ENCODE assay signal across 9 cellular contexts in the genomic region with DNA sequence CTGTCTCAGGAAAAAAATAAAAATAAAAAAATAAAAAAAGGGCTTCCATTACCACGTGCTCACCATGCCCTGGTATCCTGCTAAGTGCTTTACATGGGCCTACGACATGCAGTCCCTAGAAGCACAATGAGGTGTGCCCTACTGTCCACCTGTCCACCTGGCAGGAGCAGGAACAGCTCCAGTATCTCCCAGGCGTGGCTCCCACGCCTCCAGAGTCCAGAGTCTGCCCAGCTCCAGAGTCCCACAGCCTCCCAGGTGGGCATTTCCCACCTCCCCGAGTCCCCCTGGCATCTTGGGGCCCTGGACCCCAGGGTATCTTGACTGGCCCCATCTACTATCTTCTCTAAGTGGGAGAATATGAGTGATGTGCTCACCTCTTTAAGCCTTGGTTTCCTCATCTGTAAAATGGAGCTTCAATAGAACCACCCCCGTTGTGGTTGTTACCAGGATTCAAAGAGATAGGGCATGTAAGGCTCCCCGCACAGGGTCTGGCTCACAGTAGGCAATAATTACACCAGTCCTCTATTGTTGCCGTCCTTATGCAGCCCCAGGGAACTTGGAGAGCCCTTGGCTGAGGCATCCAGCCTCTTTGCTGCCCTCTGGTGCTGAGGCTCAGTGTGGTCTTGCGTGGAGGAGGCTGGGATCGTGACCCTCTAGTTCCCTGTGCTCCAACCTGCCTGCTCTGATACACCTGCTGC. TPM values are rescaled to one million over a fixed set of nuclear protein-coding genes. Genes with fewer than 3 reads are reported as not detected.
DNase-seq lines count a peak whose midpoint lies in the region; ATAC-seq, FAIRE-seq and TF ChIP-seq lines count a peak whose summit lies in the region.
"Had no signal": no experiment of that assay in that cellular context is flagged by ENCODE, and none has a peak within 500 bp of the region (broad histone marks: within the 10 kb centered on the region; RNA-seq: fewer than 3 reads in every experiment).

No MANE protein-coding gene starts in this region.

- no peak overlapping the region for H3K27ac Mint-ChIP-seq in activated CD4-positive, alpha-beta T cell treated with anti-CD3 and anti-CD28 coated beads for 36 hours
- no peak overlapping the region for H3K27ac Mint-ChIP-seq in immature natural killer cell

- no peaks in the 10 kb centered on the region for H3K79me2 ChIP-seq in GM12878 (ENCODE audit: control insufficient read depth, insufficient read depth, low read length)

- no peak overlapping the region for H3K4me3 Mint-ChIP-seq in activated CD4-positive, alpha-beta T cell treated with anti-CD3 and anti-CD28 coated beads for 36 hours
- H3K4me3 Mint-ChIP-seq in immature natural killer cell = no peak overlapping the region

- no peak overlapping the region for H2AK5ac ChIP-seq in mesenchymal stem cell (ENCODE audit: low read length, severe bottlenecking)

- TF ChIP-seq RAD21 in GM12878 (IDR thresholded peaks at IDR 0.05; ENCODE audit: insufficient read depth, low read depth, low read length) = no peak

- peak; percentile 29 for DNase-seq in activated CD4-positive, alpha-beta T cell treated with anti-CD3 and anti-CD28 coated beads for 36 hours
- no peak for DNase-seq in activated CD4-positive, alpha-beta T cell treated with anti-CD3 and anti-CD28 coated beads for 1 hour
- DNase-seq in NCI-H146 (lab: John Stamatoyannopoulos, UW) = peak; percentile 86
- no peak for DNase-seq in GM12878 (ENCODE audit: low read depth, low spot score)
- peak; percentile 22 for DNase-seq in mesenchymal stem cell
- DNase-seq in immature natural killer cell = no peak
- DNase-seq in omental fat pad (ENCODE audit: low spot score) = no peak
- DNase-seq: naive B cell had no signal

- intact Hi-C loops in activated CD4-positive, alpha-beta T cell treated with anti-CD3 and anti-CD28 coated beads for 36 hours (cut with DNase I, micrococcal nuclease) = loop anchor here in 1 of 2 experiments (5.0 kb wide), 1 partner anchor 103 kb away; no protein-coding TSS in a partner anchor
- intact Hi-C loops in GM12878 (cut with micrococcal nuclease; ENCODE audit: unreplicated experiment) = no loop called here

- no peak overlapping the region for H2BK15ac ChIP-seq in mesenchymal stem cell (ENCODE audit: low read depth, poor library complexity, severe bottlenecking)

- FAIRE-seq in GM12878 (lab: Jason Lieb, UNC) = no peak

- H4K91ac ChIP-seq in mesenchymal stem cell (ENCODE audit: low read length) = no peak overlapping the region

- no peaks in the 10 kb centered on the region for H3K36me3 Mint-ChIP-seq in activated CD4-positive, alpha-beta T cell treated with anti-CD3 and anti-CD28 coated beads for 36 hours (ENCODE audit: low read depth)
- no peaks in the 10 kb centered on the region for H3K36me3 Mint-ChIP-seq in immature natural killer cell
- H3K36me3 Mint-ChIP-seq: naive B cell had no signal

- no peak overlapping the region for H3K18ac ChIP-seq in mesenchymal stem cell (ENCODE audit: low read depth in 1 of 2, low read length in 2 of 2)

- ATAC-seq in activated CD4-positive, alpha-beta T cell treated with anti-CD3 and anti-CD28 coated beads for 36 hours = no peak
- peak; percentile 68 for ATAC-seq in GM12878
- no peak for ATAC-seq in GM19397 (IDR thresholded peaks at IDR 0.05; ENCODE audit: unreplicated experiment)
- no peak for ATAC-seq in omental fat pad (ENCODE audit: low FRiP score)

- POLR2A ChIA-PET in activated CD4-positive, alpha-beta T cell treated with anti-CD3 and anti-CD28 coated beads for 36 hours (lab: Charles Lee) = interaction anchor here (0.6 kb wide), 1 partner anchor 39 kb away, joined by 3 read pairs; no protein-coding TSS in a partner anchor
- POLR2A ChIA-PET in GM12878 (lab: Charles Lee) = interaction anchor here (0.7 kb wide), 1 partner anchor 286 kb away, joined by 3 read pairs; no protein-coding TSS in a partner anchor

- TF ChIP-seq EP300 in GM12878 (IDR thresholded peaks at IDR 0.05; ENCODE audit: borderline replicate concordance in 1 of 2, control insufficient read depth in 1 of 2, low read depth in 2 of 2, low read length in 2 of 2) = no peak

- H3K36me3 ChIP-seq in GM12878 (ENCODE audit: control insufficient read depth in 2 of 2, insufficient read depth in 2 of 2, low read length in 1 of 2) (no peaks in the 10 kb centered on the region), mesenchymal stem cell (ENCODE audit: control insufficient read depth in 1 of 2, insufficient read depth in 2 of 2, low read depth in 1 of 2, low read length in 2 of 2) (no peaks in the 10 kb centered on the region)

- H3K4me3 ChIP-seq in GM12878 (no peak overlapping the region), mesenchymal stem cell (ENCODE audit: insufficient read depth in 1 of 2, low read depth in 1 of 2, low read length in 2 of 2) (no peak overlapping the region)

- no TSS peak for BruUV-seq in GM12878 (replicated peaks; lab: Mats Ljungman, UMichigan)

- no peaks in the 10 kb centered on the region for H3K9me3 Mint-ChIP-seq in activated CD4-positive, alpha-beta T cell treated with anti-CD3 and anti-CD28 coated beads for 36 hours (ENCODE audit: low read depth)
- H3K9me3 Mint-ChIP-seq in immature natural killer cell = no peaks in the 10 kb centered on the region
- H3K9me3 Mint-ChIP-seq: naive B cell had no signal

- H3K9ac ChIP-seq in GM12878 (ENCODE audit: control insufficient read depth, insufficient read depth, low read length) (no peak overlapping the region), mesenchymal stem cell (ENCODE audit: low read length) (no peak overlapping the region)

- SMC1A ChIA-PET in GM12878 (lab: Charles Lee; ENCODE audit: uncharacterized antibody, unreplicated experiment) = no interaction called here

- no peak for TF ChIP-seq POLR2A in GM12878 (IDR thresholded peaks at IDR 0.05; ENCODE audit: low read depth, low read length)

- CTCF ChIA-PET in activated CD4-positive, alpha-beta T cell treated with anti-CD3 and anti-CD28 coated beads for 36 hours (lab: Charles Lee) = interaction anchor here (0.7 to 2.5 kb wide), 6 partner anchors 8 to 112 kb away, joined by 3 to 15 read pairs (median 6); no protein-coding TSS in a partner anchor
- CTCF ChIA-PET in GM12878 (lab: Yijun Ruan, JAX) = interaction anchor here (0.5 to 6.6 kb wide), 8 partner anchors 9 to 1490 kb away, joined by 3 to 68 read pairs (median 9); no protein-coding TSS in a partner anchor

- no peaks in the 10 kb centered on the region for H3K9me3 ChIP-seq in GM12878 (replicated peaks; ENCODE audit: control insufficient read depth, insufficient read depth, low read length)
- H3K9me3 ChIP-seq in mesenchymal stem cell (ENCODE audit: control insufficient read depth, low read length) = no peaks in the 10 kb centered on the region

- no peak overlapping the region for H3K27ac ChIP-seq in GM12878 (ENCODE audit: control insufficient read depth, insufficient read depth)
- no peak overlapping the region for H3K27ac ChIP-seq in mesenchymal stem cell (ENCODE audit: low read length, poor library complexity, severe bottlenecking)

- H2AFZ ChIP-seq in GM12878 (ENCODE audit: control insufficient read depth, low read depth, low read length) (no peak overlapping the region), mesenchymal stem cell (ENCODE audit: low read depth, low read length) (no peak overlapping the region)

- no peaks in the 10 kb centered on the region for H3K79me1 ChIP-seq in mesenchymal stem cell (replicated peaks; ENCODE audit: low read length, poor library complexity, severe bottlenecking)

- no peak overlapping the region for H3K4ac ChIP-seq in mesenchymal stem cell (ENCODE audit: low read depth in 1 of 2, low read length in 2 of 2)

- H3K4me2 ChIP-seq in GM12878 (ENCODE audit: control insufficient read depth, insufficient read depth) = no peak overlapping the region
- H3K4me2 ChIP-seq in mesenchymal stem cell (ENCODE audit: low read length, poor library complexity, severe bottlenecking) = no peak overlapping the region

- peak; percentile 33 to 56 (median 39); a peak in 5 of 6 replicates for TF ChIP-seq CTCF in GM12878 (IDR thresholded peaks at IDR 0.05 in 2 of 3, conservative IDR thresholded peaks at IDR 0.05 in 1 of 3; ENCODE audit: control insufficient read depth in 2 of 3, extremely low read depth in 1 of 3, insufficient read depth in 1 of 3, low read depth in 3 of 3, low read length in 3 of 3)
- TF ChIP-seq CTCF in omental fat pad (IDR thresholded peaks at IDR 0.05) = no peak

- peaks cover 12% of the 10 kb centered on the region for H3K27me3 Mint-ChIP-seq in activated CD4-positive, alpha-beta T cell treated with anti-CD3 and anti-CD28 coated beads for 36 hours
- peaks cover 0 to 5% (median 3%) of the 10 kb centered on the region in 3 donors for H3K27me3 Mint-ChIP-seq in immature natural killer cell (ENCODE audit: low read depth in 3 of 3)

- no peak overlapping the region for H3K14ac ChIP-seq in mesenchymal stem cell (ENCODE audit: low read length in 2 of 2)

- no peaks in the 10 kb centered on the region for H3K4me1 Mint-ChIP-seq in activated CD4-positive, alpha-beta T cell treated with anti-CD3 and anti-CD28 coated beads for 36 hours
- no peaks in the 10 kb centered on the region for H3K4me1 Mint-ChIP-seq in immature natural killer cell

- no peaks in the 10 kb centered on the region for H3K27me3 ChIP-seq in GM12878 (replicated peaks in 1 of 2; ENCODE audit: control insufficient read depth in 2 of 2, insufficient read depth in 2 of 2, low read length in 1 of 2)
- H3K27me3 ChIP-seq in mesenchymal stem cell (ENCODE audit: control insufficient read depth in 1 of 2, insufficient read depth in 1 of 2, low read length in 2 of 2) = peaks cover 32 to 35% of the 10 kb centered on the region in 2 experiments

- no peak overlapping the region for H2BK5ac ChIP-seq in mesenchymal stem cell (ENCODE audit: low read depth, low read length, poor library complexity, severe bottlenecking)

- H2BK120ac ChIP-seq in mesenchymal stem cell (ENCODE audit: low read depth, low read length) = no peak overlapping the region

- no peak overlapping the region for H2BK12ac ChIP-seq in mesenchymal stem cell (ENCODE audit: low read length in 2 of 2)

- no peak overlapping the region for H4K8ac ChIP-seq in mesenchymal stem cell (ENCODE audit: low read length)

- in situ Hi-C loops in GM12878 (cut with MboI) = no loop called here

- no peaks in the 10 kb centered on the region; the same call in 1 of the 2 replicates for H3K4me1 ChIP-seq in GM12878 (ENCODE audit: control insufficient read depth, insufficient read depth, low read length)
- H3K4me1 ChIP-seq in mesenchymal stem cell (ENCODE audit: control insufficient read depth, insufficient read depth, low read depth, low read length) = peaks cover 11% of the 10 kb centered on the region

- WGBS in GM12878 (ENCODE audit: insufficient coverage, insufficient replicate concordance, low lambda C conversion rate, missing lambda C conversion rate) = 8% methylated on average over 10 of the region's 10 CpGs
- 52% methylated on average over 10 of the region's 10 CpGs for WGBS in mesenchymal stem cell

- H3K23ac ChIP-seq in mesenchymal stem cell (ENCODE audit: low read length in 2 of 2) = no peak overlapping the region

- no peaks in the 10 kb centered on the region for H4K20me1 ChIP-seq in GM12878 (ENCODE audit: control insufficient read depth, insufficient read depth)

- RAD21 ChIA-PET in GM12878 (lab: Charles Lee; ENCODE audit: unreplicated experiment) = no interaction called here

RNA-seq across cellular contexts. Expression of a gene that starts 8.9 kb away (rescaled TPM):
- not detected for total RNA-seq in activated CD4-positive, alpha-beta T cell treated with anti-CD3 and anti-CD28 coated beads for 36 hours
- not detected in 2 replicates for total RNA-seq in GM12878 (2013; cell fraction: nucleolus; rRNA removed)
- total RNA-seq in GM12878 (2014; rRNA removed) (not detected in 2 replicates), GM12878 (2014; rRNA removed; fragmentation: Illumina TruSeq; extraction: Trizol) (not detected in 2 replicates), GM12878 (2021) (not detected in 2 replicates), omental fat pad (100 to 1,000 TPM in 1 of 4 donors, 10 to 100 TPM in 3; 22.2 to 195 (median 32.1) TPM)
- 0.20 TPM for polyA plus RNA-seq in GM12878 (2011; ENCODE audit: low read depth)
- polyA plus RNA-seq in GM12878 (2011; rRNA removed) (0.05 and 0.09 TPM in 2 replicates), GM12878 (2014; fragmentation: Illumina TruSeq; extraction: Trizol) (not detected in 2 replicates), GM12878 (2014; fragmentation: Nextera tagmentation; extraction: Ambion mirVana) (not detected), GM12878 (2014; rRNA removed) (not detected in 2 replicates), GM12878 (2016; fragmentation: Nextera tagmentation; extraction: Ambion mirVana) (not detected), immature natural killer cell (not detected)
- polyA plus RNA-seq in GM12878 (2011; cell fraction: cytosol; rRNA removed) = 0.07 TPM in 1 of 2 replicates, not detected in the other
- not detected in 2 replicates for polyA plus RNA-seq in GM12878 (2011; cell fraction: nucleus; rRNA removed)
- polyA plus RNA-seq in GM12878 (2012) = 0.26 and 0.36 TPM in 2 replicates
- polyA minus RNA-seq in GM12878 (2011; rRNA and poly(A)+ RNA removed) = not detected in 2 replicates
- not detected in 2 replicates for polyA minus RNA-seq in GM12878 (2011; cell fraction: cytosol; rRNA and poly(A)+ RNA removed)
- polyA minus RNA-seq in GM12878 (2011; cell fraction: nucleus; rRNA and poly(A)+ RNA removed) = not detected in 2 replicates
- polyA plus RNA-seq in mesenchymal stem cell (2013, experiment 1 of 2) = 1.2 TPM
- polyA plus RNA-seq in mesenchymal stem cell (2013, experiment 2 of 2) = 1.2 TPM

RNA-seq across cellular contexts. Expression of a gene that starts 34.1 kb away (rescaled TPM):
- not detected for total RNA-seq in activated CD4-positive, alpha-beta T cell treated with anti-CD3 and anti-CD28 coated beads for 36 hours
- total RNA-seq in GM12878 (2013; cell fraction: nucleolus; rRNA removed) = not detected in 2 replicates
- total RNA-seq in GM12878 (2014; rRNA removed) (not detected in 2 replicates), GM12878 (2014; rRNA removed; fragmentation: Illumina TruSeq; extraction: Trizol) (not detected in 2 replicates), GM12878 (2021) (not detected in 2 replicates), omental fat pad (not detected)
- not detected for polyA plus RNA-seq in GM12878 (2011; ENCODE audit: low read depth)
- polyA plus RNA-seq in GM12878 (2011; rRNA removed) (not detected in 2 replicates), GM12878 (2014; fragmentation: Illumina TruSeq; extraction: Trizol) (not detected in 2 replicates), GM12878 (2014; fragmentation: Nextera tagmentation; extraction: Ambion mirVana) (not detected), GM12878 (2014; rRNA removed) (not detected in 2 replicates), GM12878 (2016; fragmentation: Nextera tagmentation; extraction: Ambion mirVana) (not detected), immature natural killer cell (not detected)
- not detected in 2 replicates for polyA plus RNA-seq in GM12878 (2011; cell fraction: cytosol; rRNA removed)
- polyA plus RNA-seq in GM12878 (2011; cell fraction: nucleus; rRNA removed) = not detected in 2 replicates
- polyA plus RNA-seq in GM12878 (2012) = not detected in 2 replicates
- polyA minus RNA-seq in GM12878 (2011; rRNA and poly(A)+ RNA removed) = not detected in 2 replicates
- polyA minus RNA-seq in GM12878 (2011; cell fraction: cytosol; rRNA and poly(A)+ RNA removed) = not detected in 2 replicates
- polyA minus RNA-seq in GM12878 (2011; cell fraction: nucleus; rRNA and poly(A)+ RNA removed) = not detected in 2 replicates
- not detected for polyA plus RNA-seq in mesenchymal stem cell (2013, experiment 1 of 2)
- polyA plus RNA-seq in mesenchymal stem cell (2013, experiment 2 of 2) = not detected

Comparison
In these comparisons a context has a peak if more than half of its experiments do, and no peak if none do; other contexts are left out.
1. DNase-seq: peak in activated CD4-positive, alpha-beta T cell treated with anti-CD3 and anti-CD28 coated beads for 36 hours (single experiment), NCI-H146 (single experiment) and mesenchymal stem cell (single experiment); none in activated CD4-positive, alpha-beta T cell treated with anti-CD3 and anti-CD28 coated beads for 1 hour (single experiment), GM12878 (single experiment), immature natural killer cell (0 of 3) and omental fat pad (single experiment).
2. CTCF ChIP-seq: peak in GM12878 (3 of 3); none in omental fat pad (0 of 3).
3. RNA of a gene that starts 8.9 kb away (total RNA-seq): 22.2 to 195 TPM in omental fat pad; not detected in activated CD4-positive, alpha-beta T cell treated with anti-CD3 and anti-CD28 coated beads for 36 hours and not detected in GM12878; every median in the first group is over 10 times any median in the second.